15 cellular contexts compared by ENCODE assay signal in genomic region chr11:101584129-101584515, GRCh38. TPM values are rescaled to one million over a fixed set of nuclear protein-coding genes. Genes with fewer than 3 reads are reported as not detected.
DNase-seq lines count a peak whose midpoint lies in the region; ATAC-seq, FAIRE-seq and TF ChIP-seq lines count a peak whose summit lies in the region.
"Had no signal": no experiment of that assay in that cellular context is flagged by ENCODE, and none has a peak within 500 bp of the region (broad histone marks: within the 10 kb centered on the region; RNA-seq: fewer than 3 reads in every experiment).

No MANE protein-coding gene starts in this region.

- no peaks in the 10 kb centered on the region for H3K36me3 Mint-ChIP-seq in astrocyte (ENCODE audit: low read depth, unreplicated experiment)
- H3K36me3 Mint-ChIP-seq in activated naive CD4-positive, alpha-beta T cell treated with anti-CD3 and anti-CD28 coated beads for 36 hours (ENCODE audit: low read depth), result no peaks in the 10 kb centered on the region

- no peak for FAIRE-seq in astrocyte (lab: Jason Lieb, UNC)
- FAIRE-seq: urothelium cell line had no signal

- H3K9me3 ChIP-seq in astrocyte (ENCODE audit: insufficient read depth, low read depth, low read length) (no peaks in the 10 kb centered on the region), iPS-15b (ENCODE audit: control insufficient read depth, insufficient read depth, low read length) (no peaks in the 10 kb centered on the region), sigmoid colon (no peaks in the 10 kb centered on the region)
- H3K9me3 ChIP-seq: prostate gland had no signal

- no peak for TF ChIP-seq POLR2A in sigmoid colon (IDR thresholded peaks at IDR 0.05)

- H3K79me2 ChIP-seq in ACC112 (ENCODE audit: control insufficient read depth, insufficient read depth, low read length, unreplicated experiment), result no peaks in the 10 kb centered on the region
- H3K79me2 ChIP-seq in astrocyte (ENCODE audit: insufficient read depth, low read length), result no peaks in the 10 kb centered on the region

- peak overlapping the region; percentile 77 for H3K4me3 ChIP-seq in ACC112 (ENCODE audit: low read depth, low read length)
- peak overlapping the region; percentile 55 for H3K4me3 ChIP-seq in astrocyte (ENCODE audit: insufficient read depth, low read depth, low read length)
- H3K4me3 ChIP-seq in iPS-15b (ENCODE audit: low read depth, low read length), result peak overlapping the region; percentile 85
- peak overlapping the region; percentile 61 to 84 (median 75) for H3K4me3 ChIP-seq in sigmoid colon

- no peak for ATAC-seq in GM18907 (IDR thresholded peaks at IDR 0.05; ENCODE audit: unreplicated experiment)
- no peak for ATAC-seq in HG02763 (IDR thresholded peaks at IDR 0.05; ENCODE audit: unreplicated experiment)
- ATAC-seq: activated CD4-positive, CD25-positive, alpha-beta regulatory T cell treated with anti-CD3 and anti-CD28 coated beads, Interleukin-2, amount 50 U/mL, for 24 hours; SK-N-SH treated with all-trans-retinoic acid at 6 μM for 48 hours had no signal

- H3K27ac Mint-ChIP-seq in astrocyte (ENCODE audit: unreplicated experiment), result no peak overlapping the region
- no peak overlapping the region for H3K27ac Mint-ChIP-seq in activated naive CD4-positive, alpha-beta T cell treated with anti-CD3 and anti-CD28 coated beads for 36 hours

- H3K27me3 ChIP-seq in ACC112 (ENCODE audit: insufficient read depth, low read length), result peaks cover 52% of the 10 kb centered on the region
- H3K27me3 ChIP-seq in astrocyte (ENCODE audit: insufficient read depth, low read length), result peaks cover 27% of the 10 kb centered on the region
- peaks cover 35% of the 10 kb centered on the region for H3K27me3 ChIP-seq in iPS-15b (ENCODE audit: control insufficient read depth, insufficient read depth, low read length)
- no peaks in the 10 kb centered on the region for H3K27me3 ChIP-seq in sigmoid colon

- H3K36me3 ChIP-seq in ACC112 (ENCODE audit: insufficient read depth, low read length), result no peaks in the 10 kb centered on the region
- H3K36me3 ChIP-seq in astrocyte (ENCODE audit: insufficient read depth, low read length), result no peaks in the 10 kb centered on the region
- H3K36me3 ChIP-seq in iPS-15b (ENCODE audit: control insufficient read depth, insufficient read depth, low read length), result no peaks in the 10 kb centered on the region
- no peaks in the 10 kb centered on the region for H3K36me3 ChIP-seq in sigmoid colon
- H3K36me3 ChIP-seq: prostate gland had no signal

- TF ChIP-seq EP300 in sigmoid colon (IDR thresholded peaks at IDR 0.05), result no peak

- H3K9ac ChIP-seq in astrocyte (ENCODE audit: low read length) (no peak overlapping the region), iPS-15b (ENCODE audit: low read depth, low read length) (peak overlapping the region; percentile 27)

- H2AFZ ChIP-seq in ACC112 (ENCODE audit: low read length, unreplicated experiment) (no peak overlapping the region), astrocyte (ENCODE audit: low read depth, low read length) (peak overlapping the region; percentile 76)

- peak overlapping the region; percentile 88 for H3K4me2 ChIP-seq in astrocyte (ENCODE audit: low read length)

- peak overlapping the region; percentile 81 for H3K4me3 Mint-ChIP-seq in astrocyte (ENCODE audit: unreplicated experiment)
- H3K4me3 Mint-ChIP-seq in activated naive CD4-positive, alpha-beta T cell treated with anti-CD3 and anti-CD28 coated beads for 36 hours, result no peak overlapping the region

- WGBS in sigmoid colon, 2 donors, result 38 to 46% methylated on average over 8 of the region's 8 CpGs

- H3K4me1 ChIP-seq in ACC112 (ENCODE audit: control insufficient read depth, insufficient read depth, low read length, unreplicated experiment), result no peaks in the 10 kb centered on the region
- H3K4me1 ChIP-seq in astrocyte (ENCODE audit: insufficient read depth, low read length), result no peaks in the 10 kb centered on the region
- H3K4me1 ChIP-seq in iPS-15b (ENCODE audit: control insufficient read depth, insufficient read depth, low read length), result peaks cover 3% of the 10 kb centered on the region
- H3K4me1 ChIP-seq in sigmoid colon, result peaks cover 0 to 18% (median 9%) of the 10 kb centered on the region in 4 donors
- H3K4me1 ChIP-seq: prostate gland had no signal

- DNase-seq in astrocyte (ENCODE audit: low read depth), result no peak
- no peak for DNase-seq in sigmoid colon
- no peak for DNase-seq in activated CD4-positive, alpha-beta T cell treated with anti-CD3 and anti-CD28 coated beads for 48 hours
- DNase-seq in activated naive CD4-positive, alpha-beta T cell treated with anti-CD3 and anti-CD28 coated beads for 36 hours, result no peak
- DNase-seq: activated T-cell treated with anti-CD3 and anti-CD28 coated beads, Interleukin-2, amount 50 U/mL, for 48 hours; central memory CD4-positive, alpha-beta T cell; NCI-H1436 treated with DMSO at 0.1 percent for 48 hours had no signal

- TF ChIP-seq CTCF in astrocyte (IDR thresholded peaks at IDR 0.05; ENCODE audit: insufficient read depth, low read depth, low read length) (no peak), sigmoid colon (IDR thresholded peaks at IDR 0.05) (no peak)

- H3K27ac ChIP-seq in ACC112 (ENCODE audit: low read depth, low read length) (no peak overlapping the region), astrocyte (ENCODE audit: low read depth, low read length) (no peak overlapping the region), sigmoid colon (peak overlapping the region; percentile 89 to 91 (median 90))

- peaks cover 41% of the 10 kb centered on the region for H3K27me3 Mint-ChIP-seq in astrocyte (ENCODE audit: low read depth, unreplicated experiment)
- peaks cover 26% of the 10 kb centered on the region for H3K27me3 Mint-ChIP-seq in activated naive CD4-positive, alpha-beta T cell treated with anti-CD3 and anti-CD28 coated beads for 36 hours (ENCODE audit: low read depth)

- no peaks in the 10 kb centered on the region for H3K4me1 Mint-ChIP-seq in astrocyte (ENCODE audit: low read depth, unreplicated experiment)
- H3K4me1 Mint-ChIP-seq in activated naive CD4-positive, alpha-beta T cell treated with anti-CD3 and anti-CD28 coated beads for 36 hours (ENCODE audit: low read depth), result no peaks in the 10 kb centered on the region

- intact Hi-C loops in sigmoid colon (cut with DNase I), result loop anchor here (10.0 kb wide), 1 partner anchor 459 kb away; the partner anchor contains the start of gene PGR
- intact Hi-C loops in activated naive CD4-positive, alpha-beta T cell treated with anti-CD3 and anti-CD28 coated beads for 36 hours (cut with micrococcal nuclease), result no loop called here

- CTCF ChIA-PET in activated naive CD4-positive, alpha-beta T cell treated with anti-CD3 and anti-CD28 coated beads for 36 hours (lab: Charles Lee), result no interaction called here

- no peaks in the 10 kb centered on the region for H4K20me1 ChIP-seq in astrocyte (ENCODE audit: insufficient read depth, low read length)

- no peaks in the 10 kb centered on the region for H3K9me3 Mint-ChIP-seq in astrocyte (ENCODE audit: unreplicated experiment)
- H3K9me3 Mint-ChIP-seq in activated naive CD4-positive, alpha-beta T cell treated with anti-CD3 and anti-CD28 coated beads for 36 hours, result no peaks in the 10 kb centered on the region

RNA-seq across cellular contexts. Expression of gene TRPC6, which starts 0.3 kb away (rescaled TPM):
- total RNA-seq in astrocyte (0.07 and 0.17 TPM in 2 replicates), sigmoid colon (10 to 100 TPM in 2 of 4 donors, 1 to 10 TPM in 2; 3.6 to 14.3 (median 9.7) TPM)
- under 1 TPM; 0.23 to 0.60 (median 0.55) TPM for polyA plus RNA-seq in sigmoid colon
- not detected for total RNA-seq in activated naive CD4-positive, alpha-beta T cell treated with anti-CD3 and anti-CD28 coated beads for 36 hours

Comparison
In these comparisons a context has a peak if more than half of its experiments do, and no peak if none do; other contexts are left out.
1. H3K27ac ChIP-seq: peak in sigmoid colon (4 of 4); none in ACC112 (single experiment) and astrocyte (single experiment).
2. Peak in every context shown above with its lines, with median percentiles within 50 percentile points of each other: H3K4me3 ChIP-seq.